ENCODE assay signal across 8 cellular contexts in genomic region chr6:117477988-117478852, GRCh38. TPM values are rescaled to one million over a fixed set of nuclear protein-coding genes. Genes with fewer than 3 reads are reported as not detected.
DNase-seq lines count a peak whose midpoint lies in the region; ATAC-seq and TF ChIP-seq lines count a peak whose summit lies in the region.

No MANE protein-coding gene starts in this region.

- TF ChIP-seq CTCF in upper lobe of left lung (IDR thresholded peaks at IDR 0.05) = peak in 3 of 6 experiments; percentile 22 to 39 (median 39)

- no peak for TF ChIP-seq POLR2A in upper lobe of left lung (IDR thresholded peaks at IDR 0.05)

- 87 to 89% methylated on average over 4 of the region's 4 CpGs for WGBS in upper lobe of left lung, 2 donors

- no peak overlapping the region for H3K4me3 ChIP-seq in upper lobe of left lung

- H3K9me3 ChIP-seq in upper lobe of left lung = no peaks in the 10 kb centered on the region

- H3K27ac ChIP-seq in upper lobe of left lung = no peak overlapping the region

- no peaks in the 10 kb centered on the region for H3K36me3 ChIP-seq in upper lobe of left lung

- TF ChIP-seq EP300 in upper lobe of left lung (IDR thresholded peaks at IDR 0.05) = no peak

- DNase-seq in activated gamma-delta T cell treated with Interleukin-2 at 50 U/mL for 16 hours (peak; percentile 17), activated gamma-delta T cell (lab: John Stamatoyannopoulos, UW) (no peak), RPMI7951 (ENCODE audit: low read depth) (peak; percentile 42), iPS-NIHi7 (ENCODE audit: extremely low spot score) (peak; percentile 54), cortex of kidney (lab: John Stamatoyannopoulos, UW) (no peak), upper lobe of left lung (no peak)
- no peak for DNase-seq in stimulated activated CD4-positive, alpha-beta T cell treated with anti-CD3 and anti-CD28 coated beads, Interleukin-2, amount 100 ng/mL, for 48 hours

- no peaks in the 10 kb centered on the region for H3K27me3 ChIP-seq in upper lobe of left lung

- ATAC-seq in HG02852 (IDR thresholded peaks at IDR 0.05; ENCODE audit: unreplicated experiment) (peak; percentile 37), upper lobe of left lung (ENCODE audit: low FRiP score in 2 of 2) (no peak)

- peaks cover 0 to 12% (median 5%) of the 10 kb centered on the region in 4 donors for H3K4me1 ChIP-seq in upper lobe of left lung

RNA-seq across cellular contexts. Expression of gene DCBLD1, which starts 4.3 kb away (rescaled TPM):
- 23.9 and 30.3 TPM in 2 replicates for total RNA-seq in RPMI7951 (2014; rRNA removed; shearing (Covaris generic))
- total RNA-seq in upper lobe of left lung = 10 to 100 TPM; 12.5 to 48.1 (median 19.6) TPM

RNA-seq across cellular contexts. Expression of gene ROS1, which starts 52.5 kb away (rescaled TPM):
- total RNA-seq in RPMI7951 (2014; rRNA removed; shearing (Covaris generic)) = 0.36 and 0.49 TPM in 2 replicates
- 100 to 1,000 TPM in 3 of 6 donors, 10 to 100 TPM in 3; 39.1 to 190 (median 114) TPM for total RNA-seq in upper lobe of left lung

Comparison
In these comparisons a context has a peak if more than half of its experiments do, and no peak if none do; other contexts are left out.
1. DNase-seq: peak in activated gamma-delta T cell treated with Interleukin-2 at 50 U/mL for 16 hours (single experiment), RPMI7951 (single experiment) and iPS-NIHi7 (single experiment); none in activated gamma-delta T cell (single experiment), stimulated activated CD4-positive, alpha-beta T cell treated with anti-CD3 and anti-CD28 coated beads, Interleukin-2, amount 100 ng/mL, for 48 hours (0 of 2), cortex of kidney (single experiment) and upper lobe of left lung (0 of 2).
2. RNA of gene ROS1, which starts 52.5 kb away (total RNA-seq): 39.1 to 190 TPM in upper lobe of left lung; 0.36 to 0.49 TPM in RPMI7951; every median in the first group is over 10 times any median in the second.